Comparison of ENCODE assay signal across 9 cellular contexts in genomic region chr6:32109114-32109764, GRCh38. TPM values are rescaled to one million over a fixed set of nuclear protein-coding genes. Genes with fewer than 3 reads are reported as not detected.
DNase-seq lines count a peak whose midpoint lies in the region; ATAC-seq lines count a peak whose summit lies in the region.
"Had no signal": no experiment of that assay in that cellular context is flagged by ENCODE, and none has a peak within 500 bp of the region (broad histone marks: within the 10 kb centered on the region; RNA-seq: fewer than 3 reads in every experiment).

Gene TNXB (minus strand): TSS chr6:32109338. CDS start chr6:32098198, 11,140 bp downstream.

- H3K9me3 ChIP-seq in esophagus (ENCODE audit: control insufficient read depth in 2 of 2, insufficient read depth in 1 of 2, low read depth in 1 of 2, low read length in 1 of 2) (no peaks in the 10 kb centered on the region), aorta (ENCODE audit: control insufficient read depth, low read length) (no peaks in the 10 kb centered on the region)

- H3K27me3 Mint-ChIP-seq in naive thymus-derived CD8-positive, alpha-beta T cell = peaks cover 1 to 17% (median 4%) of the 10 kb centered on the region in 5 donors

- no peaks in the 10 kb centered on the region for H3K36me3 Mint-ChIP-seq in activated naive CD4-positive, alpha-beta T cell treated with anti-CD3 and anti-CD28 coated beads, Interleukin-2, amount 50 U/mL, for 72 hours
- peaks cover 0 to 1% (median 0%) of the 10 kb centered on the region in 3 donors for H3K36me3 Mint-ChIP-seq in naive thymus-derived CD8-positive, alpha-beta T cell

- H3K27ac ChIP-seq in esophagus (ENCODE audit: low read depth in 2 of 2, low read length in 1 of 2) (peak within 1 kb of the TSS; percentile 69 to 70), aorta (ENCODE audit: low read depth in 1 of 2, low read length in 2 of 2) (peak within 1 kb of the TSS; percentile 27 to 31)

- intact Hi-C loops in aorta (cut with DNase I) = no loop called here

- WGBS in esophagus, 2 donors = 7 to 12% methylated on average over 8 to 12 of the region's 12 CpGs
- WGBS in aorta, 2 donors = 7 to 11% methylated on average over 11 to 12 of the region's 12 CpGs

- peak within 1 kb of the TSS in 6 of 10 donors; percentile 20 to 70 (median 52) for H3K4me3 Mint-ChIP-seq in naive thymus-derived CD8-positive, alpha-beta T cell

- H3K9me3 Mint-ChIP-seq in activated naive CD4-positive, alpha-beta T cell treated with anti-CD3 and anti-CD28 coated beads, Interleukin-2, amount 50 U/mL, for 72 hours = no peaks in the 10 kb centered on the region
- no peaks in the 10 kb centered on the region for H3K9me3 Mint-ChIP-seq in naive thymus-derived CD8-positive, alpha-beta T cell

- H3K4me1 ChIP-seq in esophagus (ENCODE audit: control insufficient read depth in 2 of 2, insufficient read depth in 2 of 2, low read length in 1 of 2) (peaks cover 7 to 16% of the 10 kb centered on the region in 2 donors), aorta (ENCODE audit: control insufficient read depth in 1 of 2, insufficient read depth in 2 of 2, low read length in 2 of 2) (peaks cover 0 to 5% of the 10 kb centered on the region in 2 donors)

- peak within 1 kb of the TSS; percentile 44 to 80 for H3K27ac Mint-ChIP-seq in activated naive CD4-positive, alpha-beta T cell treated with anti-CD3 and anti-CD28 coated beads, Interleukin-2, amount 50 U/mL, for 72 hours
- H3K27ac Mint-ChIP-seq in naive thymus-derived CD8-positive, alpha-beta T cell = peak within 1 kb of the TSS in 9 of 10 donors; percentile 22 to 92 (median 64)

- H3K4me3 ChIP-seq in esophagus (ENCODE audit: low read depth in 1 of 2, low read length in 2 of 2) (peak within 1 kb of the TSS; percentile 24 to 30), aorta (ENCODE audit: low read length in 2 of 2) (peak within 1 kb of the TSS in 1 of 2 donors; percentile 1)

- H3K36me3 ChIP-seq in esophagus (ENCODE audit: control insufficient read depth in 2 of 2, insufficient read depth in 2 of 2, low read length in 1 of 2) (peaks cover 0 to 4% of the 10 kb centered on the region in 2 donors), aorta (ENCODE audit: control insufficient read depth in 1 of 2, insufficient read depth in 2 of 2, low read length in 1 of 2) (no peaks in the 10 kb centered on the region)

- no peak for DNase-seq in activated naive CD4-positive, alpha-beta T cell treated with anti-CD3 and anti-CD28 coated beads, Interleukin-2, amount 50 U/mL, for 72 hours (ENCODE audit: low spot score in 2 of 2)
- no peak for DNase-seq in activated naive CD4-positive, alpha-beta T cell treated with Interleukin-2 at 50 U/mL for 16 hours
- peak in 1 of 10 donors; percentile 65 for DNase-seq in naive thymus-derived CD8-positive, alpha-beta T cell
- DNase-seq in aorta = peak; percentile 53 to 78
- DNase-seq in pons (ENCODE audit: low spot score) = no peak
- DNase-seq: DMS 273 treated with DMSO at 0.1 percent for 48 hours had no signal

- peak in 1 of 2 donors; percentile 10 for ATAC-seq in activated naive CD4-positive, alpha-beta T cell treated with anti-CD3 and anti-CD28 coated beads, Interleukin-2, amount 50 U/mL, for 72 hours
- peak; percentile 42 to 66 for ATAC-seq in naive thymus-derived CD8-positive, alpha-beta T cell
- ATAC-seq in aorta (ENCODE audit: low FRiP score) (peak; percentile 28), HG02870 (IDR thresholded peaks at IDR 0.05; ENCODE audit: unreplicated experiment) (no peak), HG03565 (IDR thresholded peaks at IDR 0.05; ENCODE audit: unreplicated experiment) (no peak)

- H3K4me1 Mint-ChIP-seq in naive thymus-derived CD8-positive, alpha-beta T cell = peaks cover 24 to 42% (median 34%) of the 10 kb centered on the region in 4 donors

- POLR2A ChIA-PET in naive thymus-derived CD8-positive, alpha-beta T cell (lab: Charles Lee) = interaction anchor here (1.1 kb wide), 1 partner anchor 55 kb away, joined by 3 read pairs; the partner anchor contains the start of gene EGFL8

- no peaks in the 10 kb centered on the region for H3K27me3 ChIP-seq in esophagus (ENCODE audit: control insufficient read depth in 1 of 2, insufficient read depth in 2 of 2, low read length in 2 of 2)
- no peaks in the 10 kb centered on the region for H3K27me3 ChIP-seq in aorta (ENCODE audit: control insufficient read depth in 1 of 2, insufficient read depth in 2 of 2, low read length in 1 of 2)

RNA-seq across cellular contexts. Expression of gene TNXB, which starts in this region (rescaled TPM):
- 10 to 100 TPM; 10.1 to 30.4 TPM for total RNA-seq in activated naive CD4-positive, alpha-beta T cell treated with anti-CD3 and anti-CD28 coated beads, Interleukin-2, amount 50 U/mL, for 72 hours
- polyA plus RNA-seq in esophagus (10 to 100 TPM; 14.8 to 15.5 TPM), aorta (10 to 100 TPM; 11.1 to 86.1 TPM)
- 10 to 100 TPM; 14.5 to 17.8 TPM for total RNA-seq in naive thymus-derived CD8-positive, alpha-beta T cell
- under 1 TPM in 1 of 3 donors, not detected in 2; 0.13 TPM for polyA plus RNA-seq in naive thymus-derived CD8-positive, alpha-beta T cell
- 100 to 1,000 TPM; 146 to 441 TPM for total RNA-seq in aorta

Comparison
In these comparisons a context has a peak if more than half of its experiments do, and no peak if none do; other contexts are left out.
1. RNA of gene TNXB (total RNA-seq): 146 to 441 TPM in aorta; 10.1 to 30.4 TPM in activated naive CD4-positive, alpha-beta T cell treated with anti-CD3 and anti-CD28 coated beads, Interleukin-2, amount 50 U/mL, for 72 hours and 14.5 to 17.8 TPM in naive thymus-derived CD8-positive, alpha-beta T cell; every median in the first group is over 4 times any median in the second.
2. RNA of gene TNXB (polyA plus RNA-seq): 11.1 to 86.1 TPM in aorta and 14.8 to 15.5 TPM in esophagus; 0.13 TPM in naive thymus-derived CD8-positive, alpha-beta T cell; every median in the first group is over 10 times any median in the second.
3. ATAC-seq: peak in naive thymus-derived CD8-positive, alpha-beta T cell (2 of 2) and aorta (single experiment); none in HG02870 (single experiment) and HG03565 (single experiment).
4. DNase-seq: peak in aorta (2 of 2); none in activated naive CD4-positive, alpha-beta T cell treated with anti-CD3 and anti-CD28 coated beads, Interleukin-2, amount 50 U/mL, for 72 hours (0 of 2), activated naive CD4-positive, alpha-beta T cell treated with Interleukin-2 at 50 U/mL for 16 hours (single experiment) and pons (single experiment).